25 cellular contexts compared by ENCODE assay signal in genomic region chr2:117853316-117853715, GRCh38.
"Had no signal": no experiment of that assay in that cellular context is flagged by ENCODE, and none has a peak within 500 bp of the region (broad histone marks: within the 10 kb centered on the region; RNA-seq: fewer than 3 reads in every experiment).

No MANE protein-coding gene starts in this region.

- H3K4me3 ChIP-seq: coronary artery, dorsolateral prefrontal cortex, esophagus squamous epithelium, gastrocnemius medialis, heart right ventricle, left lung, lower lobe of right lung had no signal

- H3K4me1 ChIP-seq: esophagus squamous epithelium, gastrocnemius medialis, heart right ventricle, left lung, lower lobe of right lung had no signal

- ATAC-seq: esophagus mucosa, gastrocnemius medialis, left lung, left ventricle myocardium superior, lower lobe of right lung had no signal

- H3K9me3 ChIP-seq: esophagus squamous epithelium, gastrocnemius medialis, heart right ventricle, left lung, lower lobe of right lung had no signal

- DNase-seq: dermis blood vessel endothelial cell; dorsolateral prefrontal cortex; effector CD4-positive, alpha-beta T cell; effector memory CD4-positive, alpha-beta T cell; erythroblast; esophagus squamous epithelium; foreskin fibroblast; foreskin melanocyte; gastrocnemius medialis; glutamatergic neuron; hippocampal formation; left cardiac atrium; left lung; left ventricle myocardium superior; lower lobe of right lung; mesenchymal stem cell; midbrain had no signal

- H3K36me3 ChIP-seq: esophagus squamous epithelium, gastrocnemius medialis, heart right ventricle, left lung, lower lobe of right lung had no signal

- FAIRE-seq: colon, endometrium, islet of Langerhans, keratinocyte had no signal

- H3K27ac ChIP-seq: coronary artery, dorsolateral prefrontal cortex, epithelial cell of prostate, esophagus squamous epithelium, gastrocnemius medialis, heart right ventricle, left lung, lower lobe of right lung had no signal
